19 cellular contexts compared by ENCODE assay signal in genomic region chr15:70802629-70803028, GRCh38. TPM values are rescaled to one million over a fixed set of nuclear protein-coding genes. Genes with fewer than 3 reads are reported as not detected.
DNase-seq lines count a peak whose midpoint lies in the region; ATAC-seq, FAIRE-seq and TF ChIP-seq lines count a peak whose summit lies in the region.
"Had no signal": no experiment of that assay in that cellular context is flagged by ENCODE, and none has a peak within 500 bp of the region (broad histone marks: within the 10 kb centered on the region; RNA-seq: fewer than 3 reads in every experiment).

No MANE protein-coding gene starts in this region.

- ATAC-seq in GM19324 (IDR thresholded peaks at IDR 0.05; ENCODE audit: low FRiP score, unreplicated experiment) (no peak), GM19395 (IDR thresholded peaks at IDR 0.05; ENCODE audit: unreplicated experiment) (no peak)
- ATAC-seq: left colon; naive thymus-derived CD8-positive, alpha-beta T cell had no signal

- peak; percentile 75 for DNase-seq in Daoy (ENCODE audit: low read depth)
- peak; percentile 93 for DNase-seq in RCC 7860 (ENCODE audit: low spot score)
- peak; percentile 57 for DNase-seq in epithelial cell of esophagus (ENCODE audit: low read depth)
- peak; percentile 86 for DNase-seq in kidney tubule cell (ENCODE audit: low spot score)
- no peak for DNase-seq in SKM-1 (lab: John Stamatoyannopoulos, UW; ENCODE audit: unreplicated experiment)
- no peak for DNase-seq in activated CD8-positive, alpha-beta memory T cell treated with anti-CD3 and anti-CD28 coated beads for 24 hours
- DNase-seq: activated CD4-positive, alpha-beta T cell treated with anti-CD3 and anti-CD28 coated beads, Interleukin-2, amount 50 U/mL, for 4 hours; anterior cingulate cortex; BE2C; DMS53; head of caudate nucleus; left colon; naive thymus-derived CD8-positive, alpha-beta T cell; NCI-H1436 treated with DMSO at 0.1 percent for 48 hours; NCI-H524; stimulated activated CD4-positive, alpha-beta T cell treated with anti-CD3 and anti-CD28 coated beads, Interleukin-1b, Interleukin-23, amount 100 ng/mL, for 48 hours had no signal

- peak; percentile 93 for FAIRE-seq in RCC 7860 (lab: Jason Lieb, UNC)

- no peak overlapping the region for H3K4me3 ChIP-seq in epithelial cell of esophagus (ENCODE audit: low read length)
- H3K4me3 ChIP-seq: thoracic aorta had no signal

- TF ChIP-seq CTCF in epithelial cell of esophagus (IDR thresholded peaks at IDR 0.05; ENCODE audit: insufficient read depth, low read depth, low read length, missing control alignments): no peak

RNA-seq across cellular contexts. Expression of gene UACA, which starts 39.3 kb away (rescaled TPM):
- total RNA-seq in Daoy (2014; rRNA removed; shearing (Covaris generic)): 16.0 and 19.6 TPM in 2 replicates

RNA-seq across cellular contexts. Expression of gene LARP6, which starts 51.3 kb away (rescaled TPM):
- total RNA-seq in Daoy (2014; rRNA removed; shearing (Covaris generic)): 8.2 and 42.2 TPM in 2 replicates

Comparison
In these comparisons a context has a peak if more than half of its experiments do, and no peak if none do; other contexts are left out.
1. DNase-seq: peak in Daoy (single experiment), RCC 7860 (single experiment), epithelial cell of esophagus (single experiment) and kidney tubule cell (single experiment); none in SKM-1 (single experiment) and activated CD8-positive, alpha-beta memory T cell treated with anti-CD3 and anti-CD28 coated beads for 24 hours (single experiment).